Comparison of ENCODE assay signal across 1 cellular context in the genomic region with DNA sequence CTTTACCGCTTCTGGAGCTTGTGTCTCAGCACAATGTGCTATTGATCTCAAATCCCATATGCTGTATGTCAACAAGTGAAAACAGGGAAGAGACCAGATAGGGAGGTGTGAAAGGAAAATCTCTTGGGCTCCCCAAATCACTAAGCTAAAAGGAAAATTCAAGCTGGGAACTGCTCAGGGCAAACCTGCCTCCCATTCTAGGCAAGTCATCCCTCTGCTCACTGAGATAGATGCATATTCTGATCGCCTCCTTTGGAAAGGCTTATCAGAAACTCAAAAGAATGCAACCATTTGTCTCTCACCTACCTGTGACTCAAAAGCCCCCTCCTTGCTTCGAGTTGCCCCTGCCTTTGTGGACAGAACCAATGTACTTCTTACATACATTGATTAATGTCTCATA.
TF ChIP-seq lines count a peak whose summit lies in the region.

No MANE protein-coding gene starts in this region.

TF ChIP-seq in GM23338, 12 proteins besides CTCF, POLR2A, EP300 and RAD21 (continued from another document):
- TF ChIP-seq, protein P1, sequence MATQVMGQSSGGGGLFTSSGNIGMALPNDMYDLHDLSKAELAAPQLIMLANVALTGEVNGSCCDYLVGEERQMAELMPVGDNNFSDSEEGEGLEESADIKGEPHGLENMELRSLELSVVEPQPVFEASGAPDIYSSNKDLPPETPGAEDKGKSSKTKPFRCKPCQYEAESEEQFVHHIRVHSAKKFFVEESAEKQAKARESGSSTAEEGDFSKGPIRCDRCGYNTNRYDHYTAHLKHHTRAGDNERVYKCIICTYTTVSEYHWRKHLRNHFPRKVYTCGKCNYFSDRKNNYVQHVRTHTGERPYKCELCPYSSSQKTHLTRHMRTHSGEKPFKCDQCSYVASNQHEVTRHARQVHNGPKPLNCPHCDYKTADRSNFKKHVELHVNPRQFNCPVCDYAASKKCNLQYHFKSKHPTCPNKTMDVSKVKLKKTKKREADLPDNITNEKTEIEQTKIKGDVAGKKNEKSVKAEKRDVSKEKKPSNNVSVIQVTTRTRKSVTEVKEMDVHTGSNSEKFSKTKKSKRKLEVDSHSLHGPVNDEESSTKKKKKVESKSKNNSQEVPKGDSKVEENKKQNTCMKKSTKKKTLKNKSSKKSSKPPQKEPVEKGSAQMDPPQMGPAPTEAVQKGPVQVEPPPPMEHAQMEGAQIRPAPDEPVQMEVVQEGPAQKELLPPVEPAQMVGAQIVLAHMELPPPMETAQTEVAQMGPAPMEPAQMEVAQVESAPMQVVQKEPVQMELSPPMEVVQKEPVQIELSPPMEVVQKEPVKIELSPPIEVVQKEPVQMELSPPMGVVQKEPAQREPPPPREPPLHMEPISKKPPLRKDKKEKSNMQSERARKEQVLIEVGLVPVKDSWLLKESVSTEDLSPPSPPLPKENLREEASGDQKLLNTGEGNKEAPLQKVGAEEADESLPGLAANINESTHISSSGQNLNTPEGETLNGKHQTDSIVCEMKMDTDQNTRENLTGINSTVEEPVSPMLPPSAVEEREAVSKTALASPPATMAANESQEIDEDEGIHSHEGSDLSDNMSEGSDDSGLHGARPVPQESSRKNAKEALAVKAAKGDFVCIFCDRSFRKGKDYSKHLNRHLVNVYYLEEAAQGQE (IDR thresholded peaks at IDR 0.05; ENCODE audit: unreplicated experiment), result no peak
